6 cellular contexts compared by ENCODE assay signal in genomic region chr2:5990021-5990420, GRCh38.
"Had no signal": no experiment of that assay in that cellular context is flagged by ENCODE, and none has a peak within 500 bp of the region (broad histone marks: within the 10 kb centered on the region; RNA-seq: fewer than 3 reads in every experiment).

No MANE protein-coding gene starts in this region.

- H3K4me3 ChIP-seq: GM23248, HAP-1 had no signal

- H3K9ac ChIP-seq: GM23248 had no signal

- DNase-seq: GM23248, GOT3, H7, HFFc6 had no signal

- H3K36me3 ChIP-seq: HAP-1 had no signal

- H2AFZ ChIP-seq: GM23248 had no signal

- H3K9me3 ChIP-seq: HAP-1 had no signal

- H3K27ac ChIP-seq: GM23248, HL-60 had no signal

- H3K4me1 ChIP-seq: HAP-1 had no signal
